ENCODE assay signal across 19 cellular contexts in the genomic region with DNA sequence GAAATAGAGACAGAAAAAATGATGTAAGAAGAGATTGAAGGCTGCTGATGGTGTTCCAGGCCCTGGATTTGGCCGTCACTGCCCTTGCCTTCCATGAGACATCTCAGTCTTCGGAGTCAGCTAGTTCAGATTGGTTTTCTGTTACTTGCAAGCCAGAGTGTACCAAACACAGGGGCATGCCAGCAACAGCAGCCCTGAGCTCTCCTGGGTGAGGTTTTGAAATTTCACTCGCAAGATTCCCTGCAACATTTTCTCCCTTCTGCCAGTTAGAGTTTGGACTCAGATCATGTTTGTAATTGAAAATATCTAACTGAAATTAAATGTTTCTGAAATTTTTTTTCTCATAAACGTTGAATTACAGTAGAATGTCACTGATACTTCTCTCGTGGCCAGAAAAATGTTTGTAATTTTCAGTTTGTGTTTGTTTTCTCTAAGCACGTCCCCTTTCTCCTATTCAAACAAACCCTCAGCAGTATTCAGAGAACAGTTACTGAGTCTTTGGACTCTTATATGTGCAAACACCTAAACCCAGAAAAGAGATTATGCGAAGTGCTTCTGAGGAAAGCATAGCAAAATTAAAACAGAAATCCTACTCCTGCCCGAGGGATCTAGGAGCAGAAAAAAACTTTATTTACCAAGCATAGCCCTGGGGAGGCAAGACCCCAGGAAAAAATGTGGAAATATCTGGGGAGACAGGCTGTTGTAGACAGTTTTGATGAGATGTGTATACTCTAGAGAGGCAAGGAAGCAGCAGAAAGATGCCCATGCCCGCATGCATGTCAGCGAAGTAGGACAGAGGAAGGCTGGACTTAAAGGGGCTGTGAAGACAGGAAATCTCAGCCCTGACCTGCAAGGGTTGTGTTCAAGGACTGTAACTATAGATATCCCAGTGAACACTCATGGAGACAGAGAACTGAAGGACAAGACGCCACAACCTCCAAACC. TPM values are rescaled to one million over a fixed set of nuclear protein-coding genes. Genes with fewer than 3 reads are reported as not detected.
A peak's percentile ranks its signal among the peaks of the same experiment; 100 is the strongest.
DNase-seq lines count a peak whose midpoint lies in the region; ATAC-seq, FAIRE-seq and TF ChIP-seq lines count a peak whose summit lies in the region.
"Had no signal": no experiment of that assay in that cellular context is flagged by ENCODE, and none has a peak within 500 bp of the region (broad histone marks: within the 10 kb centered on the region; RNA-seq: fewer than 3 reads in every experiment).

No MANE protein-coding gene starts in this region.

- H3K27ac ChIP-seq in A549: peak overlapping the region; percentile 32 to 59
- peak overlapping the region; percentile 69 to 71 for H3K27ac ChIP-seq in ascending aorta
- peak overlapping the region; percentile 3 to 6 for H3K27ac ChIP-seq in prostate gland
- H3K27ac ChIP-seq: 22Rv1, SJCRH30 had no signal

- DNase-seq in A549 (ENCODE audit: low read depth in 1 of 2, low spot score in 1 of 2) (no peak), ascending aorta (ENCODE audit: low spot score in 2 of 2) (no peak), left lobe of liver (ENCODE audit: low spot score) (peak; percentile 72), prostate gland (ENCODE audit: low spot score) (no peak), activated gamma-delta T cell treated with Interleukin-2 at 50 U/mL for 16 hours (no peak)
- no peak for DNase-seq in central memory CD4-positive, alpha-beta T cell
- DNase-seq: AML-193; KG1; NCI-H1092 treated with DMSO at 0.1 percent for 48 hours; NCI-H146; NCI-H2029; NCI-H226; NCI-H510A treated with DMSO at 0.1 percent for 48 hours; NCI-H748 treated with DMSO at 0.1 percent for 48 hours; NK-92 treated with Interleukin-12 subunit alpha and Interleukin-12 subunit beta, amount 100 ng/mL, for 24 hours; SJCRH30 had no signal

- intact Hi-C loops in ascending aorta (cut with DNase I) (loop anchor here (2.0 to 5.0 kb wide), 2 partner anchors 43 to 89 kb away; a partner anchor contains a TSS), prostate gland (cut with DNase I) (no loop called here)

- no peak for FAIRE-seq in A549 (lab: Jason Lieb, UNC)

- peaks cover 33% of the 10 kb centered on the region for H3K4me1 ChIP-seq in A549
- H3K4me1 ChIP-seq in ascending aorta: peaks cover 6 to 10% of the 10 kb centered on the region in 2 donors
- no peaks in the 10 kb centered on the region for H3K4me1 ChIP-seq in prostate gland (replicated peaks)
- H3K4me1 ChIP-seq: SJCRH30 had no signal

- no peaks in the 10 kb centered on the region for H3K36me3 ChIP-seq in ascending aorta
- H3K36me3 ChIP-seq in prostate gland: no peaks in the 10 kb centered on the region
- H3K36me3 ChIP-seq: SJCRH30 had no signal

- H3K4me3 ChIP-seq in A549: no peak overlapping the region
- H3K4me3 ChIP-seq in ascending aorta: no peak overlapping the region
- H3K4me3 ChIP-seq in prostate gland: no peak overlapping the region
- H3K4me3 ChIP-seq: SJCRH30 had no signal

- TF ChIP-seq CTCF in A549 (IDR thresholded peaks at IDR 0.05) (no peak), ascending aorta (IDR thresholded peaks at IDR 0.05) (no peak), prostate gland (IDR thresholded peaks at IDR 0.05) (no peak)

- CTCF ChIA-PET in A549 (lab: Yijun Ruan, JAX): interaction anchor here (0.7 to 1.1 kb wide), 2 partner anchors 32 to 151 kb away, joined by 4 read pairs; no protein-coding TSS in a partner anchor

- TF ChIP-seq RAD21 in A549 (conservative IDR thresholded peaks at IDR 0.05 in 1 of 2, IDR thresholded peaks at IDR 0.05 in 1 of 2): no peak

- no peak for TF ChIP-seq POLR2A in A549 (IDR thresholded peaks at IDR 0.05; ENCODE audit: low read length)
- TF ChIP-seq POLR2A in prostate gland (IDR thresholded peaks at IDR 0.05): no peak

- TF ChIP-seq EP300 in A549 (IDR thresholded peaks at IDR 0.05): no peak

- POLR2A ChIA-PET in A549 (lab: Yijun Ruan, JAX): no interaction called here

- ATAC-seq in A549 (peak in 1 of 2 experiments; percentile 61; a peak in 4 of 6 replicates), left lobe of liver (peak; percentile 86), HG02870 (IDR thresholded peaks at IDR 0.05; ENCODE audit: unreplicated experiment) (no peak), HG03442 (IDR thresholded peaks at IDR 0.05; ENCODE audit: unreplicated experiment) (no peak)

- H3K9me3 ChIP-seq in A549 (no peaks in the 10 kb centered on the region), ascending aorta (no peaks in the 10 kb centered on the region), prostate gland (no peaks in the 10 kb centered on the region)
- H3K9me3 ChIP-seq: SJCRH30 had no signal

- peak overlapping the region; percentile 32 for H3K4me2 ChIP-seq in A549

- H3K27me3 ChIP-seq in ascending aorta: no peaks in the 10 kb centered on the region
- no peaks in the 10 kb centered on the region for H3K27me3 ChIP-seq in prostate gland (replicated peaks; ENCODE audit: insufficient read depth)

- WGBS in A549 (ENCODE audit: missing lambda C conversion rate): 51% methylated on average over 11 of the region's 11 CpGs
- WGBS in prostate gland: 69% methylated on average over 11 of the region's 11 CpGs

TF ChIP-seq in A549, 52 proteins besides CTCF, POLR2A, EP300 and RAD21:
- TF ChIP-seq MAZ (IDR thresholded peaks at IDR 0.05; ENCODE audit: borderline replicate concordance, low read depth, low read length) (no peak), EHF (CRISPR knock-in tag; IDR thresholded peaks at IDR 0.05) (no peak), BHLHE40 (IDR thresholded peaks at IDR 0.05; ENCODE audit: low read depth, low read length) (no peak), MYC (IDR thresholded peaks at IDR 0.05; ENCODE audit: borderline replicate concordance, low read length) (no peak), ZFP36 (IDR thresholded peaks at IDR 0.05; ENCODE audit: borderline replicate concordance, partially characterized antibody) (no peak), NR3C1 (IDR thresholded peaks at IDR 0.05) (no peak), MAFK (IDR thresholded peaks at IDR 0.05; ENCODE audit: partially characterized antibody) (no peak), HDAC2 (IDR thresholded peaks at IDR 0.05) (no peak), HOXB5 (CRISPR knock-in tag; IDR thresholded peaks at IDR 0.05) (no peak), GATA3 (IDR thresholded peaks at IDR 0.05; ENCODE audit: borderline replicate concordance) (no peak), RNF2 (IDR thresholded peaks at IDR 0.05; ENCODE audit: borderline replicate concordance, low read depth) (no peak)
- TF ChIP-seq, protein P1, sequence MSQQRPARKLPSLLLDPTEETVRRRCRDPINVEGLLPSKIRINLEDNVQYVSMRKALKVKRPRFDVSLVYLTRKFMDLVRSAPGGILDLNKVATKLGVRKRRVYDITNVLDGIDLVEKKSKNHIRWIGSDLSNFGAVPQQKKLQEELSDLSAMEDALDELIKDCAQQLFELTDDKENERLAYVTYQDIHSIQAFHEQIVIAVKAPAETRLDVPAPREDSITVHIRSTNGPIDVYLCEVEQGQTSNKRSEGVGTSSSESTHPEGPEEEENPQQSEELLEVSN (IDR thresholded peaks at IDR 0.05; ENCODE audit: borderline replicate concordance, low read depth): no peak
- TF ChIP-seq, protein P2, sequence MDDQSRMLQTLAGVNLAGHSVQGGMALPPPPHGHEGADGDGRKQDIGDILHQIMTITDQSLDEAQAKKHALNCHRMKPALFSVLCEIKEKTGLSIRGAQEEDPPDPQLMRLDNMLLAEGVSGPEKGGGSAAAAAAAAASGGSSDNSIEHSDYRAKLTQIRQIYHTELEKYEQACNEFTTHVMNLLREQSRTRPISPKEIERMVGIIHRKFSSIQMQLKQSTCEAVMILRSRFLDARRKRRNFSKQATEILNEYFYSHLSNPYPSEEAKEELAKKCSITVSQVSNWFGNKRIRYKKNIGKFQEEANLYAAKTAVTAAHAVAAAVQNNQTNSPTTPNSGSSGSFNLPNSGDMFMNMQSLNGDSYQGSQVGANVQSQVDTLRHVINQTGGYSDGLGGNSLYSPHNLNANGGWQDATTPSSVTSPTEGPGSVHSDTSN (IDR thresholded peaks at IDR 0.05): no peak
- TF ChIP-seq, protein P3, sequence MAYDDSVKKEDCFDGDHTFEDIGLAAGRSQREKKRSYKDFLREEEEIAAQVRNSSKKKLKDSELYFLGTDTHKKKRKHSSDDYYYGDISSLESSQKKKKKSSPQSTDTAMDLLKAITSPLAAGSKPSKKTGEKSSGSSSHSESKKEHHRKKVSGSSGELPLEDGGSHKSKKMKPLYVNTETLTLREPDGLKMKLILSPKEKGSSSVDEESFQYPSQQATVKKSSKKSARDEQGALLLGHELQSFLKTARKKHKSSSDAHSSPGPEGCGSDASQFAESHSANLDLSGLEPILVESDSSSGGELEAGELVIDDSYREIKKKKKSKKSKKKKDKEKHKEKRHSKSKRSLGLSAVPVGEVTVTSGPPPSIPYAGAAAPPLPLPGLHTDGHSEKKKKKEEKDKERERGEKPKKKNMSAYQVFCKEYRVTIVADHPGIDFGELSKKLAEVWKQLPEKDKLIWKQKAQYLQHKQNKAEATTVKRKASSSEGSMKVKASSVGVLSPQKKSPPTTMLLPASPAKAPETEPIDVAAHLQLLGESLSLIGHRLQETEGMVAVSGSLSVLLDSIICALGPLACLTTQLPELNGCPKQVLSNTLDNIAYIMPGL (CRISPR knock-in tag; IDR thresholded peaks at IDR 0.05; ENCODE audit: borderline replicate concordance): no peak

RNA-seq across cellular contexts. Expression of a gene that starts 43.0 kb away (rescaled TPM):
- polyA plus RNA-seq in A549 (2011; rRNA removed) (190 and 274 TPM in 2 replicates), A549 (2017; fragmentation: RNase III; extraction: RNeasy Plus Mini Kit Qiagen cat#74134 plus additional on column Dnase treatment) (186 to 245 TPM (median 213 TPM) in 3 replicates)
- polyA plus RNA-seq in A549 (2012; cell fraction: cytosol; rRNA removed): 43.9 and 51.4 TPM in 2 replicates
- 24.0 and 26.8 TPM in 2 replicates for polyA plus RNA-seq in A549 (2012; cell fraction: nucleus; rRNA removed)
- 83.9 and 110 TPM in 2 replicates for polyA minus RNA-seq in A549 (2011; rRNA and poly(A)+ RNA removed)
- total RNA-seq in ascending aorta (128 TPM), left lobe of liver (136 TPM), prostate gland (100 to 1,000 TPM; 108 to 284 TPM)

Comparison
In these comparisons a context has a peak if more than half of its experiments do, and no peak if none do; other contexts are left out.
1. H3K27ac ChIP-seq: peak in every context shown above with its lines; median percentile 70 in ascending aorta; 46 in A549; 4 in prostate gland.